ENCODE assay signal across 22 cellular contexts in the genomic region with DNA sequence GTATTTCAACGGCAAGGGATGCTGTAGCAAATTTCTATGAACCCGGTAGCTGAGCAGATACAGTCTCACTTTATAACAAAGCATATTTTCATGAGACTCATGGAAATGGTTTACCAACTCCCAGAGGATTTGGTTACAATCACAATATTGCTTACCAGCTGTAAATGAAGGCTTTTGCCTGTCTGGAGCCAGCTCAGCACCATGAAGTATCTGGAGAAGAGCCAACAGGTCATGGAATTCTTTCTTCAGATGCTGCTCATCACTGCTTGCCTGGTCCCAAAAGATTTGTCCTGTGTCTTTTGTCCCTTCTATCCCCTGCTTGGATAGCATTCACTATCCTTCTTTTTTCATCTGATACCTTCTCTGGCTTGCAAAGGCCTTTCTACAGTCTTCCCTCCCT.
"Had no signal": no experiment of that assay in that cellular context is flagged by ENCODE, and none has a peak within 500 bp of the region (broad histone marks: within the 10 kb centered on the region; RNA-seq: fewer than 3 reads in every experiment).

No MANE protein-coding gene starts in this region.

- H3K9me3 ChIP-seq: neutrophil, pancreas, thyroid gland, upper lobe of right lung had no signal

- H3K4me3 ChIP-seq: pancreas, psoas muscle, right atrium auricular region, thyroid gland, upper lobe of right lung had no signal

- H3K27ac ChIP-seq: epithelial cell of prostate, neutrophil, pancreas, psoas muscle, right atrium auricular region, upper lobe of right lung had no signal

- H3K27me3 ChIP-seq: neutrophil, pancreas, right atrium auricular region, thyroid gland, upper lobe of right lung had no signal

- ATAC-seq: activated T-cell treated with anti-CD3 and anti-CD28 coated beads, Interleukin-2, amount 50 U/mL, for 72 hours; pancreas; psoas muscle; upper lobe of right lung had no signal

- H3K4me1 ChIP-seq: pancreas had no signal

- H3K36me3 ChIP-seq: neutrophil, pancreas, right atrium auricular region, thyroid gland, upper lobe of right lung had no signal

- DNase-seq: activated CD4-positive, alpha-beta memory T cell treated with anti-CD3 and anti-CD28 coated beads for 36 hours; activated CD4-positive, alpha-beta T cell treated with anti-CD3 and anti-CD28 coated beads for 48 hours; activated effector memory CD4-positive, alpha-beta T cell treated with Interleukin-2 at 50 U/mL for 16 hours; activated naive CD4-positive, alpha-beta T cell treated with anti-CD3 and anti-CD28 coated beads for 36 hours; activated T-cell treated with anti-CD3 and anti-CD28 coated beads, Interleukin-2, amount 50 U/mL, for 72 hours; amygdala; cerebellar nuclear complex; glutamatergic neuron; hippocampal formation; left ventricle myocardium superior; mammary epithelial cell; midbrain; pancreas; psoas muscle; stimulated activated CD4-positive, alpha-beta T cell treated with anti-CD3 and anti-CD28 coated beads, Interleukin-12 subunit alpha, Interleukin-12 subunit beta, amount 100 ng/mL, for 4 hours; substantia nigra; T1000; upper lobe of right lung had no signal
